ENCODE assay signal across 8 cellular contexts in the genomic region with DNA sequence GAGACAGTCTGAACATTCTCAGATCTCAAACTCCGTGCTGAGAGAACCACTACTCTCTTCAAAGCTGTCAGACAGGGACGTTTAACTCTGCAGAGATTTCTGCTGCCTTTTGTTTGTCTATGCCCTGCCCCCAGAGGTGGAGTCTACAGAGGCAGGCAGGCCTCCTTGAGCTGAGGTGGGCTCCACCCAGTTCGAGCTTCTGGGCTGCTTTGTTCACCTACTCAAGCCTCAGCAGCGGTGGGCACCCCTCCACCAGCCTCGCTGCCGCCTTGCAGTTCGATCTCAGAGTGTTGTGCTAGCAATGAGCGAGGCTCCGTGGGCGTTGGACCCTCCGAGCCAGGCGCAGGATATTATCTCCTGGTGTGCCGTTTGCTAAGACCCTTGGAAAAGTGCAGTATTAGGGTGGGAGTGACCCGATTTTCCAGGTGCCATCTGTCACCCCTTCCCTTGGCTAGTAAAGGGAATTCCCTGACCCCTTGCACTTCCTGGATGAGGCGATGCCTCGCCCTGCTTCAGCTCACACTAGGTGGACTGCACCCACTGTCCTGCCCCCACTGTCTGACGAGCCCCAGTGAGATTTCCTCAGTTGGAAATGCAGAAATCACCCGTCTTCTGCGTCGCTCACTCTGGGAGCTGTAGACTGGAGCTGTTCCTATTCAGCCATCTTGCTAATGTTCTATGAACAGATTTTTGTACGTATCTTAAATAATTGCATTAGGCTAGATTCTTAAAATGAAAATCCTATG.
DNase-seq lines count a peak whose midpoint lies in the region; ATAC-seq and TF ChIP-seq lines count a peak whose summit lies in the region.
"Not testable (repeated sequence)": the region's sequence is repeated elsewhere in the genome, so short reads cannot be mapped to it uniquely, and the experiment has no call there.

No MANE protein-coding gene starts in this region.

- H3K4me1 Mint-ChIP-seq in CD8-positive, alpha-beta T cell (ENCODE audit: low read depth); nephron: not testable (repeated sequence)
- H3K4me1 Mint-ChIP-seq in WTC11 = peaks cover 25% of the 10 kb centered on the region
- H3K4me1 Mint-ChIP-seq in dendritic cell treated with granulocyte-macrophage colony-stimulating factor and Interleukin-4, amounts not matched to agents 40 ng/mL and 50 ng/mL, for 4 days (ENCODE audit: low read depth) = peaks cover 22% of the 10 kb centered on the region

- H3K9me3 Mint-ChIP-seq in CD8-positive, alpha-beta T cell; WTC11: not testable (repeated sequence)
- peaks cover 32% of the 10 kb centered on the region for H3K9me3 Mint-ChIP-seq in dendritic cell treated with granulocyte-macrophage colony-stimulating factor and Interleukin-4, amounts not matched to agents 40 ng/mL and 50 ng/mL, for 4 days
- H3K9me3 Mint-ChIP-seq in nephron = peaks cover 20% of the 10 kb centered on the region

- CTCF ChIA-PET in CD8-positive, alpha-beta T cell (lab: Charles Lee) = not testable (repeated sequence)
- CTCF ChIA-PET in WTC11 (lab: Charles Lee) = interaction anchor here (1.6 kb wide), 1 partner anchor 104 kb away, joined by 6 read pairs; no protein-coding TSS in a partner anchor

- H3K9me3 ChIP-seq in CD8-positive, alpha-beta T cell (ENCODE audit: low read length); MM.1S (replicated peaks; ENCODE audit: insufficient read depth, low read length); thyroid gland: not testable (repeated sequence)

- WGBS in thyroid gland, 2 donors = 23 to 44% methylated on average over 20 to 21 of the region's 21 CpGs

- H3K36me3 ChIP-seq in CD8-positive, alpha-beta T cell (ENCODE audit: insufficient read depth, low read length); MM.1S (replicated peaks; ENCODE audit: insufficient read depth, low read length); thyroid gland: not testable (repeated sequence)

- not testable (repeated sequence) for H3K27me3 ChIP-seq in CD8-positive, alpha-beta T cell (ENCODE audit: insufficient read depth, low read length); MM.1S (replicated peaks; ENCODE audit: insufficient read depth, low read length); thyroid gland

- not testable (repeated sequence) for TF ChIP-seq POLR2A in thyroid gland (IDR thresholded peaks at IDR 0.05)

- H3K79me2 ChIP-seq in MM.1S (ENCODE audit: low read length) = not testable (repeated sequence)

- H2AFZ ChIP-seq in MM.1S (ENCODE audit: low read length) = not testable (repeated sequence)

- DNase-seq in CD8-positive, alpha-beta T cell = not testable (repeated sequence)
- DNase-seq in MM.1S (peak; percentile 24), WTC11 (ENCODE audit: low spot score) (peak; percentile 48), foreskin fibroblast (peak in 1 of 2 donors; percentile 18), iris pigment epithelial cell (ENCODE audit: low read depth) (peak; percentile 14), thyroid gland (peak; percentile 5 to 8)

- H3F3A ChIP-seq in MM.1S (ENCODE audit: insufficient read depth, low read length) = not testable (repeated sequence)

- H3K27ac Mint-ChIP-seq in CD8-positive, alpha-beta T cell; WTC11: not testable (repeated sequence)
- H3K27ac Mint-ChIP-seq in dendritic cell treated with granulocyte-macrophage colony-stimulating factor and Interleukin-4, amounts not matched to agents 40 ng/mL and 50 ng/mL, for 4 days = peak overlapping the region; percentile 0
- peak overlapping the region in 2 of 3 experiments; percentile 13 to 68 for H3K27ac Mint-ChIP-seq in nephron

- not testable (repeated sequence) for H3K4me2 ChIP-seq in MM.1S (ENCODE audit: low read depth, low read length)

- not testable (repeated sequence) for TF ChIP-seq CTCF in CD8-positive, alpha-beta T cell (IDR thresholded peaks at IDR 0.05); MM.1S (IDR thresholded peaks at IDR 0.05; ENCODE audit: low read length); WTC11 (IDR thresholded peaks at IDR 0.05); foreskin fibroblast (IDR thresholded peaks at IDR 0.05; ENCODE audit: low read depth, low read length); nephron (IDR thresholded peaks at IDR 0.05; ENCODE audit: unreplicated experiment in 3 of 3); thyroid gland (IDR thresholded peaks at IDR 0.05)

- not testable (repeated sequence) for H3K36me3 Mint-ChIP-seq in CD8-positive, alpha-beta T cell; WTC11; nephron (ENCODE audit: low read depth)
- peaks cover 31% of the 10 kb centered on the region for H3K36me3 Mint-ChIP-seq in dendritic cell treated with granulocyte-macrophage colony-stimulating factor and Interleukin-4, amounts not matched to agents 40 ng/mL and 50 ng/mL, for 4 days (ENCODE audit: low read depth)

- H4K20me1 ChIP-seq in MM.1S (ENCODE audit: insufficient read depth, low read length) = not testable (repeated sequence)

- intact Hi-C loops in CD8-positive, alpha-beta T cell (cut with DNase I, micrococcal nuclease); dendritic cell treated with granulocyte-macrophage colony-stimulating factor and Interleukin-4, amounts not matched to agents 40 ng/mL and 50 ng/mL, for 4 days (cut with micrococcal nuclease); thyroid gland (cut with DNase I): not testable (repeated sequence)

- not testable (repeated sequence) for H3K9me2 ChIP-seq in MM.1S (replicated peaks; ENCODE audit: insufficient read depth, low read length)

- H3K4me1 ChIP-seq in CD8-positive, alpha-beta T cell (ENCODE audit: insufficient read depth, low read length); MM.1S (ENCODE audit: low read length); thyroid gland: not testable (repeated sequence)

- H3K9ac ChIP-seq in MM.1S (ENCODE audit: low read length) = not testable (repeated sequence)

- POLR2A ChIA-PET in CD8-positive, alpha-beta T cell (lab: Charles Lee) = not testable (repeated sequence)
- POLR2A ChIA-PET in WTC11 (lab: Charles Lee) = interaction anchor here (0.8 kb wide), 1 partner anchor 294 kb away, joined by 3 read pairs; no protein-coding TSS in a partner anchor

- H3K27me3 Mint-ChIP-seq in CD8-positive, alpha-beta T cell (ENCODE audit: low read depth); WTC11 (ENCODE audit: low read depth); dendritic cell treated with granulocyte-macrophage colony-stimulating factor and Interleukin-4, amounts not matched to agents 40 ng/mL and 50 ng/mL, for 4 days; nephron (ENCODE audit: low read depth): not testable (repeated sequence)

- H3K4me3 ChIP-seq in CD8-positive, alpha-beta T cell (ENCODE audit: low read depth, low read length); thyroid gland (replicated peaks in 1 of 3): not testable (repeated sequence)
- H3K4me3 ChIP-seq in MM.1S (ENCODE audit: low read length) = peak overlapping the region; percentile 28
- peak overlapping the region; percentile 37 to 48 for H3K4me3 ChIP-seq in foreskin fibroblast (ENCODE audit: low read depth in 1 of 2, low read length in 2 of 2)

- not testable (repeated sequence) for ATAC-seq in CD8-positive, alpha-beta T cell
- ATAC-seq in WTC11 = peak; percentile 71

- H3K27ac ChIP-seq in CD8-positive, alpha-beta T cell (ENCODE audit: low read depth, low read length); MM.1S (ENCODE audit: low read length); thyroid gland: not testable (repeated sequence)

- peak overlapping the region; percentile 47 for H3K4me3 Mint-ChIP-seq in CD8-positive, alpha-beta T cell
- peak overlapping the region; percentile 77 for H3K4me3 Mint-ChIP-seq in WTC11
- not testable (repeated sequence) for H3K4me3 Mint-ChIP-seq in dendritic cell treated with granulocyte-macrophage colony-stimulating factor and Interleukin-4, amounts not matched to agents 40 ng/mL and 50 ng/mL, for 4 days
- H3K4me3 Mint-ChIP-seq in nephron = peak overlapping the region; percentile 70 to 81 (median 76)
